19 cellular contexts compared by ENCODE assay signal in genomic region chr12:75694891-75695290, GRCh38.
"Had no signal": no experiment of that assay in that cellular context is flagged by ENCODE, and none has a peak within 500 bp of the region (broad histone marks: within the 10 kb centered on the region; RNA-seq: fewer than 3 reads in every experiment).

No MANE protein-coding gene starts in this region.

- H3K4me3 ChIP-seq: ascending aorta, left ventricle myocardium inferior, sigmoid colon, suprapubic skin, upper lobe of right lung had no signal

- H3K9me3 ChIP-seq: ascending aorta, left ventricle myocardium inferior, sigmoid colon, suprapubic skin, upper lobe of right lung had no signal

- H3K36me3 ChIP-seq: ascending aorta, left ventricle myocardium inferior, sigmoid colon, suprapubic skin, upper lobe of right lung had no signal

- H3K4me1 ChIP-seq: ascending aorta, sigmoid colon, upper lobe of right lung had no signal

- H3K27ac ChIP-seq: ascending aorta, left ventricle myocardium inferior, sigmoid colon, suprapubic skin, upper lobe of right lung, VCaP had no signal

- H3K27me3 ChIP-seq: ascending aorta, sigmoid colon, suprapubic skin, upper lobe of right lung had no signal

- H3K9me3 Mint-ChIP-seq: activated CD8-positive, alpha-beta T cell treated with anti-CD3 and anti-CD28 coated beads for 36 hours had no signal

- ATAC-seq: activated CD8-positive, alpha-beta T cell treated with anti-CD3 and anti-CD28 coated beads for 36 hours; upper lobe of right lung had no signal

- H3K4me1 Mint-ChIP-seq: activated CD4-positive, alpha-beta T cell treated with anti-CD3 and anti-CD28 coated beads for 36 hours had no signal

- H3K27ac Mint-ChIP-seq: activated CD4-positive, alpha-beta T cell treated with anti-CD3 and anti-CD28 coated beads for 36 hours; activated CD8-positive, alpha-beta T cell treated with anti-CD3 and anti-CD28 coated beads for 36 hours had no signal

- H3K4me3 Mint-ChIP-seq: activated CD4-positive, alpha-beta T cell treated with anti-CD3 and anti-CD28 coated beads for 36 hours; activated CD8-positive, alpha-beta T cell treated with anti-CD3 and anti-CD28 coated beads for 36 hours had no signal

- DNase-seq: activated CD4-positive, alpha-beta T cell treated with anti-CD3 and anti-CD28 coated beads for 36 hours; activated CD8-positive, alpha-beta memory T cell treated with anti-CD3 and anti-CD28 coated beads, Interleukin-2, amount 50 U/mL, for 48 hours; activated CD8-positive, alpha-beta T cell treated with anti-CD3 and anti-CD28 coated beads for 36 hours; activated naive CD4-positive, alpha-beta T cell; central memory CD4-positive, alpha-beta T cell; cortex of kidney; effector memory CD4-positive, alpha-beta T cell; erythroblast; islet precursor cell; left ventricle myocardium inferior; mesendoderm; sigmoid colon; stimulated activated CD4-positive, alpha-beta T cell treated with anti-CD3 and anti-CD28 coated beads, Interleukin-2, amount 100 ng/mL, for 48 hours; stimulated activated naive CD4-positive, alpha-beta T cell treated with Interleukin-2 at 50 U/mL for 16 hours; T-helper 9 cell; upper lobe of right lung had no signal
